1 cellular context compared by ENCODE assay signal in the genomic region with DNA sequence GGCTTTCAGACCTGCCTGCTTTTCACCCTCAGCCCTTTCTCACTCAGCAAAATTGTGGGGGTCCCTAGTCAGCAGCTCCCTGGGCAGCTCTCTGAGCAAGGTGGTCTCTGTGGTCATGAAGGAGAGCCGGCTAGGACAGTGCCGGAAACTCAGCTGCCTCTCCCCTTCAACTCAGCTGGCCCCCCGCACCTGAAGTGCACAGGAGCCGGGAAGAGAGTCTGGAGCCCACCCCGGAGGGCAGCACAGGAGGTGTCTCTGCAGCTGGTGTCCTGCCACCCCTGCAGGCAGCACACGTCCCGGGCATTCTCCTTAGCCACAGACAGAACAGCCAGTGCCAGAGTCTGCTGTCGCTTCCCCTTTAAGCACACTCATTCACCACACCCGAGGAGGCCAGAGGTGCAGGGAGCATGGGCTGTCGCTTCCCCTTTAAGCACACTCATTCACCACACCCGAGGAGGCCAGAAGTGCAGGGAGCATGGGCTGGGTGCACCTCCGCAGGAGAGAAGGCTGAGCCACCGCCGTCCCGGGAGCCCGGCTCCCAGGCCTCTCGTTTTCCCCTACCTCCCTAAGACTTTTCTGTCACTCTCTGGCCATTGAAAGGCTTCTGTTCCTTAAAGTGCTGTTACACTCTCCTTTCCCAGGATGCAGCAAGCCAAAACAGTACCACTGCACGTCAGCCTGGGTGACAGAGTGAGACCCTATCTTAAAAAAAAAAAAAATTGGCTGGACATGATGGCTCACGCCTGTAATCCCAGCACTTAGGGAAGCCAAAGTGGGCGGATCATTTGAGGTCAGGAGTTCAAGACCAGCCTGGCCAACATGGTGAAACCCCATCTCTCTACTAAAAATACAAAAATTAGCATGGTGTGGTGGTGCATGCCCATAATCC.
TF ChIP-seq lines count a peak whose summit lies in the region.

No MANE protein-coding gene starts in this region.

TF ChIP-seq in GM12878, 131 proteins besides CTCF, POLR2A, EP300 and RAD21 (continues in another document):
- TF ChIP-seq, protein P1, sequence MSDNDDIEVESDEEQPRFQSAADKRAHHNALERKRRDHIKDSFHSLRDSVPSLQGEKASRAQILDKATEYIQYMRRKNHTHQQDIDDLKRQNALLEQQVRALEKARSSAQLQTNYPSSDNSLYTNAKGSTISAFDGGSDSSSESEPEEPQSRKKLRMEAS (IDR thresholded peaks at IDR 0.05; ENCODE audit: low read depth, low read length): no peak
- TF ChIP-seq LARP7 (IDR thresholded peaks at IDR 0.05): 0 out of 2 replicates have a peak, but pooled peaks have one; percentile 34
- TF ChIP-seq, protein P2, sequence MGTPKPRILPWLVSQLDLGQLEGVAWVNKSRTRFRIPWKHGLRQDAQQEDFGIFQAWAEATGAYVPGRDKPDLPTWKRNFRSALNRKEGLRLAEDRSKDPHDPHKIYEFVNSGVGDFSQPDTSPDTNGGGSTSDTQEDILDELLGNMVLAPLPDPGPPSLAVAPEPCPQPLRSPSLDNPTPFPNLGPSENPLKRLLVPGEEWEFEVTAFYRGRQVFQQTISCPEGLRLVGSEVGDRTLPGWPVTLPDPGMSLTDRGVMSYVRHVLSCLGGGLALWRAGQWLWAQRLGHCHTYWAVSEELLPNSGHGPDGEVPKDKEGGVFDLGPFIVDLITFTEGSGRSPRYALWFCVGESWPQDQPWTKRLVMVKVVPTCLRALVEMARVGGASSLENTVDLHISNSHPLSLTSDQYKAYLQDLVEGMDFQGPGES (IDR thresholded peaks at IDR 0.05): no peak
- peak; percentile 58; the same call in 1 of the 2 replicates for TF ChIP-seq SPI1 (IDR thresholded peaks at IDR 0.05; ENCODE audit: borderline replicate concordance, insufficient read depth, low read depth, low read length)
- TF ChIP-seq, protein P3, sequence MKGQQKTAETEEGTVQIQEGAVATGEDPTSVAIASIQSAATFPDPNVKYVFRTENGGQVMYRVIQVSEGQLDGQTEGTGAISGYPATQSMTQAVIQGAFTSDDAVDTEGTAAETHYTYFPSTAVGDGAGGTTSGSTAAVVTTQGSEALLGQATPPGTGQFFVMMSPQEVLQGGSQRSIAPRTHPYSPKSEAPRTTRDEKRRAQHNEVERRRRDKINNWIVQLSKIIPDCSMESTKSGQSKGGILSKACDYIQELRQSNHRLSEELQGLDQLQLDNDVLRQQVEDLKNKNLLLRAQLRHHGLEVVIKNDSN (IDR thresholded peaks at IDR 0.05; ENCODE audit: borderline replicate concordance, extremely low read length, insufficient read depth, low read depth, low read length): no peak
- TF ChIP-seq MTA3 (IDR thresholded peaks at IDR 0.05; ENCODE audit: borderline replicate concordance, low read length): no peak
- TF ChIP-seq PAX5 (IDR thresholded peaks at IDR 0.05; ENCODE audit: borderline replicate concordance, low read depth, low read length): 0 out of 2 replicates have a peak, but pooled peaks have one; percentile 20
- TF ChIP-seq, protein P4, sequence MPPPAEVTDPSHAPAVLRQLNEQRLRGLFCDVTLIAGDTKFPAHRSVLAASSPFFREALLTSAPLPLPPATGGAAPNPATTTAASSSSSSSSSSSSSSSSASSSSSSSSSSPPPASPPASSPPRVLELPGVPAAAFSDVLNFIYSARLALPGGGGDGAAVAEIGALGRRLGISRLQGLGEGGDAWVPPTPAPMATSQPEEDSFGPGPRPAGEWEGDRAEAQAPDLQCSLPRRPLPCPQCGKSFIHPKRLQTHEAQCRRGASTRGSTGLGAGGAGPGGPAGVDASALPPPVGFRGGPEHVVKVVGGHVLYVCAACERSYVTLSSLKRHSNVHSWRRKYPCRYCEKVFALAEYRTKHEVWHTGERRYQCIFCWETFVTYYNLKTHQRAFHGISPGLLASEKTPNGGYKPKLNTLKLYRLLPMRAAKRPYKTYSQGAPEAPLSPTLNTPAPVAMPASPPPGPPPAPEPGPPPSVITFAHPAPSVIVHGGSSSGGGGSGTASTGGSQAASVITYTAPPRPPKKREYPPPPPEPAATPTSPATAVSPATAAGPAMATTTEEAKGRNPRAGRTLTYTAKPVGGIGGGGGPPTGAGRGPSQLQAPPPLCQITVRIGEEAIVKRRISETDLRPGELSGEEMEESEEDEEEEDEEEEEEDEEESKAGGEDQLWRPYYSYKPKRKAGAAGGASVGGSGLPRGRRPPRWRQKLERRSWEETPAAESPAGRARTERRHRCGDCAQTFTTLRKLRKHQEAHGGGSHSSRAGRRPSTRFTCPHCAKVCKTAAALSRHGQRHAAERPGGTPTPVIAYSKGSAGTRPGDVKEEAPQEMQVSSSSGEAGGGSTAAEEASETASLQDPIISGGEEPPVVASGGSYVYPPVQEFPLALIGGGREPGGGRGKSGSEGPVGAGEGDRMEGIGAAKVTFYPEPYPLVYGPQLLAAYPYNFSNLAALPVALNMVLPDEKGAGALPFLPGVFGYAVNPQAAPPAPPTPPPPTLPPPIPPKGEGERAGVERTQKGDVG (CRISPR knock-in tag; IDR thresholded peaks at IDR 0.05): no peak
- TF ChIP-seq, protein P5, sequence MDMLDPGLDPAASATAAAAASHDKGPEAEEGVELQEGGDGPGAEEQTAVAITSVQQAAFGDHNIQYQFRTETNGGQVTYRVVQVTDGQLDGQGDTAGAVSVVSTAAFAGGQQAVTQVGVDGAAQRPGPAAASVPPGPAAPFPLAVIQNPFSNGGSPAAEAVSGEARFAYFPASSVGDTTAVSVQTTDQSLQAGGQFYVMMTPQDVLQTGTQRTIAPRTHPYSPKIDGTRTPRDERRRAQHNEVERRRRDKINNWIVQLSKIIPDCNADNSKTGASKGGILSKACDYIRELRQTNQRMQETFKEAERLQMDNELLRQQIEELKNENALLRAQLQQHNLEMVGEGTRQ (IDR thresholded peaks at IDR 0.05; ENCODE audit: borderline replicate concordance, low read depth, low read length): no peak
- TF ChIP-seq, protein P6, sequence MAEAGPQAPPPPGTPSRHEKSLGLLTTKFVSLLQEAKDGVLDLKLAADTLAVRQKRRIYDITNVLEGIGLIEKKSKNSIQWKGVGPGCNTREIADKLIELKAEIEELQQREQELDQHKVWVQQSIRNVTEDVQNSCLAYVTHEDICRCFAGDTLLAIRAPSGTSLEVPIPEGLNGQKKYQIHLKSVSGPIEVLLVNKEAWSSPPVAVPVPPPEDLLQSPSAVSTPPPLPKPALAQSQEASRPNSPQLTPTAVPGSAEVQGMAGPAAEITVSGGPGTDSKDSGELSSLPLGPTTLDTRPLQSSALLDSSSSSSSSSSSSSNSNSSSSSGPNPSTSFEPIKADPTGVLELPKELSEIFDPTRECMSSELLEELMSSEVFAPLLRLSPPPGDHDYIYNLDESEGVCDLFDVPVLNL (IDR thresholded peaks at IDR 0.05; ENCODE audit: low read depth, low read length): no peak
- no peak for TF ChIP-seq MEF2B (IDR thresholded peaks at IDR 0.05; ENCODE audit: partially characterized antibody, poor library complexity, severe bottlenecking)
- TF ChIP-seq, protein P7, sequence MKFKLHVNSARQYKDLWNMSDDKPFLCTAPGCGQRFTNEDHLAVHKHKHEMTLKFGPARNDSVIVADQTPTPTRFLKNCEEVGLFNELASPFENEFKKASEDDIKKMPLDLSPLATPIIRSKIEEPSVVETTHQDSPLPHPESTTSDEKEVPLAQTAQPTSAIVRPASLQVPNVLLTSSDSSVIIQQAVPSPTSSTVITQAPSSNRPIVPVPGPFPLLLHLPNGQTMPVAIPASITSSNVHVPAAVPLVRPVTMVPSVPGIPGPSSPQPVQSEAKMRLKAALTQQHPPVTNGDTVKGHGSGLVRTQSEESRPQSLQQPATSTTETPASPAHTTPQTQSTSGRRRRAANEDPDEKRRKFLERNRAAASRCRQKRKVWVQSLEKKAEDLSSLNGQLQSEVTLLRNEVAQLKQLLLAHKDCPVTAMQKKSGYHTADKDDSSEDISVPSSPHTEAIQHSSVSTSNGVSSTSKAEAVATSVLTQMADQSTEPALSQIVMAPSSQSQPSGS (IDR thresholded peaks at IDR 0.05; ENCODE audit: low read length): no peak
- TF ChIP-seq, protein P8, sequence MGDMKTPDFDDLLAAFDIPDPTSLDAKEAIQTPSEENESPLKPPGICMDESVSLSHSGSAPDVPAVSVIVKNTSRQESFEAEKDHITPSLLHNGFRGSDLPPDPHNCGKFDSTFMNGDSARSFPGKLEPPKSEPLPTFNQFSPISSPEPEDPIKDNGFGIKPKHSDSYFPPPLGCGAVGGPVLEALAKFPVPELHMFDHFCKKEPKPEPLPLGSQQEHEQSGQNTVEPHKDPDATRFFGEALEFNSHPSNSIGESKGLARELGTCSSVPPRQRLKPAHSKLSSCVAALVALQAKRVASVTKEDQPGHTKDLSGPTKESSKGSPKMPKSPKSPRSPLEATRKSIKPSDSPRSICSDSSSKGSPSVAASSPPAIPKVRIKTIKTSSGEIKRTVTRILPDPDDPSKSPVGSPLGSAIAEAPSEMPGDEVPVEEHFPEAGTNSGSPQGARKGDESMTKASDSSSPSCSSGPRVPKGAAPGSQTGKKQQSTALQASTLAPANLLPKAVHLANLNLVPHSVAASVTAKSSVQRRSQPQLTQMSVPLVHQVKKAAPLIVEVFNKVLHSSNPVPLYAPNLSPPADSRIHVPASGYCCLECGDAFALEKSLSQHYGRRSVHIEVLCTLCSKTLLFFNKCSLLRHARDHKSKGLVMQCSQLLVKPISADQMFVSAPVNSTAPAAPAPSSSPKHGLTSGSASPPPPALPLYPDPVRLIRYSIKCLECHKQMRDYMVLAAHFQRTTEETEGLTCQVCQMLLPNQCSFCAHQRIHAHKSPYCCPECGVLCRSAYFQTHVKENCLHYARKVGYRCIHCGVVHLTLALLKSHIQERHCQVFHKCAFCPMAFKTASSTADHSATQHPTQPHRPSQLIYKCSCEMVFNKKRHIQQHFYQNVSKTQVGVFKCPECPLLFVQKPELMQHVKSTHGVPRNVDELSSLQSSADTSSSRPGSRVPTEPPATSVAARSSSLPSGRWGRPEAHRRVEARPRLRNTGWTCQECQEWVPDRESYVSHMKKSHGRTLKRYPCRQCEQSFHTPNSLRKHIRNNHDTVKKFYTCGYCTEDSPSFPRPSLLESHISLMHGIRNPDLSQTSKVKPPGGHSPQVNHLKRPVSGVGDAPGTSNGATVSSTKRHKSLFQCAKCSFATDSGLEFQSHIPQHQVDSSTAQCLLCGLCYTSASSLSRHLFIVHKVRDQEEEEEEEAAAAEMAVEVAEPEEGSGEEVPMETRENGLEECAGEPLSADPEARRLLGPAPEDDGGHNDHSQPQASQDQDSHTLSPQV (IDR thresholded peaks at IDR 0.05): no peak
- no peak for TF ChIP-seq TAF1 (IDR thresholded peaks at IDR 0.05; ENCODE audit: borderline replicate concordance, low read depth, low read length)
- no peak for TF ChIP-seq RUNX3 (IDR thresholded peaks at IDR 0.05; ENCODE audit: low read length)
- TF ChIP-seq CHD2 (IDR thresholded peaks at IDR 0.05; ENCODE audit: borderline replicate concordance, low read depth, low read length): no peak
- TF ChIP-seq CHD4 (IDR thresholded peaks at IDR 0.05): no peak
- TF ChIP-seq ATF7 (IDR thresholded peaks at IDR 0.05; ENCODE audit: low read depth): no peak
- TF ChIP-seq, protein P9, sequence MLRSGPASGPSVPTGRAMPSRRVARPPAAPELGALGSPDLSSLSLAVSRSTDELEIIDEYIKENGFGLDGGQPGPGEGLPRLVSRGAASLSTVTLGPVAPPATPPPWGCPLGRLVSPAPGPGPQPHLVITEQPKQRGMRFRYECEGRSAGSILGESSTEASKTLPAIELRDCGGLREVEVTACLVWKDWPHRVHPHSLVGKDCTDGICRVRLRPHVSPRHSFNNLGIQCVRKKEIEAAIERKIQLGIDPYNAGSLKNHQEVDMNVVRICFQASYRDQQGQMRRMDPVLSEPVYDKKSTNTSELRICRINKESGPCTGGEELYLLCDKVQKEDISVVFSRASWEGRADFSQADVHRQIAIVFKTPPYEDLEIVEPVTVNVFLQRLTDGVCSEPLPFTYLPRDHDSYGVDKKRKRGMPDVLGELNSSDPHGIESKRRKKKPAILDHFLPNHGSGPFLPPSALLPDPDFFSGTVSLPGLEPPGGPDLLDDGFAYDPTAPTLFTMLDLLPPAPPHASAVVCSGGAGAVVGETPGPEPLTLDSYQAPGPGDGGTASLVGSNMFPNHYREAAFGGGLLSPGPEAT (IDR thresholded peaks at IDR 0.05; ENCODE audit: low read depth): 0 out of 2 replicates have a peak, but pooled peaks have one; percentile 24
- no peak for TF ChIP-seq TCF12 (IDR thresholded peaks at IDR 0.05; ENCODE audit: low read depth, low read length)
- no peak for TF ChIP-seq CHD1 (IDR thresholded peaks at IDR 0.05; ENCODE audit: low read depth, low read length)
- no peak for TF ChIP-seq RBBP5 (conservative IDR thresholded peaks at IDR 0.05)
- TF ChIP-seq, protein P10, sequence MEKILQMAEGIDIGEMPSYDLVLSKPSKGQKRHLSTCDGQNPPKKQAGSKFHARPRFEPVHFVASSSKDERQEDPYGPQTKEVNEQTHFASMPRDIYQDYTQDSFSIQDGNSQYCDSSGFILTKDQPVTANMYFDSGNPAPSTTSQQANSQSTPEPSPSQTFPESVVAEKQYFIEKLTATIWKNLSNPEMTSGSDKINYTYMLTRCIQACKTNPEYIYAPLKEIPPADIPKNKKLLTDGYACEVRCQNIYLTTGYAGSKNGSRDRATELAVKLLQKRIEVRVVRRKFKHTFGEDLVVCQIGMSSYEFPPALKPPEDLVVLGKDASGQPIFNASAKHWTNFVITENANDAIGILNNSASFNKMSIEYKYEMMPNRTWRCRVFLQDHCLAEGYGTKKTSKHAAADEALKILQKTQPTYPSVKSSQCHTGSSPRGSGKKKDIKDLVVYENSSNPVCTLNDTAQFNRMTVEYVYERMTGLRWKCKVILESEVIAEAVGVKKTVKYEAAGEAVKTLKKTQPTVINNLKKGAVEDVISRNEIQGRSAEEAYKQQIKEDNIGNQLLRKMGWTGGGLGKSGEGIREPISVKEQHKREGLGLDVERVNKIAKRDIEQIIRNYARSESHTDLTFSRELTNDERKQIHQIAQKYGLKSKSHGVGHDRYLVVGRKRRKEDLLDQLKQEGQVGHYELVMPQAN (conservative IDR thresholded peaks at IDR 0.05): no peak
- TF ChIP-seq ZNF274 (IDR thresholded peaks at IDR 0.05; ENCODE audit: insufficient read depth, insufficient read length): no peak
- TF ChIP-seq, protein P11, sequence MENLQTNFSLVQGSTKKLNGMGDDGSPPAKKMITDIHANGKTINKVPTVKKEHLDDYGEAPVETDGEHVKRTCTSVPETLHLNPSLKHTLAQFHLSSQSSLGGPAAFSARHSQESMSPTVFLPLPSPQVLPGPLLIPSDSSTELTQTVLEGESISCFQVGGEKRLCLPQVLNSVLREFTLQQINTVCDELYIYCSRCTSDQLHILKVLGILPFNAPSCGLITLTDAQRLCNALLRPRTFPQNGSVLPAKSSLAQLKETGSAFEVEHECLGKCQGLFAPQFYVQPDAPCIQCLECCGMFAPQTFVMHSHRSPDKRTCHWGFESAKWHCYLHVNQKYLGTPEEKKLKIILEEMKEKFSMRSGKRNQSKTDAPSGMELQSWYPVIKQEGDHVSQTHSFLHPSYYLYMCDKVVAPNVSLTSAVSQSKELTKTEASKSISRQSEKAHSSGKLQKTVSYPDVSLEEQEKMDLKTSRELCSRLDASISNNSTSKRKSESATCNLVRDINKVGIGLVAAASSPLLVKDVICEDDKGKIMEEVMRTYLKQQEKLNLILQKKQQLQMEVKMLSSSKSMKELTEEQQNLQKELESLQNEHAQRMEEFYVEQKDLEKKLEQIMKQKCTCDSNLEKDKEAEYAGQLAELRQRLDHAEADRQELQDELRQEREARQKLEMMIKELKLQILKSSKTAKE (IDR thresholded peaks at IDR 0.05; ENCODE audit: low read depth, poor library complexity, severe bottlenecking): no peak
